In the genomic region with DNA sequence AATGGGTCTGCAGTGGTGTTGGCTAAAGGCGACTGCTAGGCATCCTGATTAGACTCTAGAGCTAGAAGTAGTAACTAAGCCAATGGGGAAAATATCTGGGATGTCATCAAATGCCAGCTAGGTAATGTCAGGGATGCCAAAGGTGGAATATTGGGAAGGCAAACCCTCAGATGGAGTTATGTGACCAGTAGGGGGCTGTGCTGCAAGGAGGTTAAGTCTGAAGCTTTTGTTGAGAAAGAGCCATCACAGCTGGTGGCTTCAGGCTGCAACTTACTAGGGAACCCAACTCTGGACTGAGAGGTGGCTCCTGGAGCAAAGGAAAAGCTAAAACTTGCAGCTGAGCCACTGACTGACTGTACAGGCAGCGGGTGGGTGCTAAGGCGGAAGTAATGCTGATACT, we compare ENCODE assay signal across 16 cellular contexts.
"Had no signal": no experiment of that assay in that cellular context is flagged by ENCODE, and none has a peak within 500 bp of the region (broad histone marks: within the 10 kb centered on the region; RNA-seq: fewer than 3 reads in every experiment).

No MANE protein-coding gene starts in this region.

- H3K27me3 ChIP-seq: esophagus muscularis mucosa, foreskin keratinocyte, ovary, suprapubic skin, upper lobe of left lung had no signal

- DNase-seq: activated CD4-positive, alpha-beta memory T cell treated with anti-CD3 and anti-CD28 coated beads for 36 hours; activated CD4-positive, alpha-beta T cell treated with anti-CD3 and anti-CD28 coated beads for 1 hour; activated gamma-delta T cell treated with Interleukin-2 at 50 U/mL for 16 hours; activated naive CD8-positive, alpha-beta T cell treated with anti-CD3 and anti-CD28 coated beads, Interleukin-2, amount 10 ng/mL, durations not matched to agents 7 days and 5 days; activated T-cell treated with anti-CD3 and anti-CD28 coated beads, Interleukin-2, amount 50 U/mL, for 72 hours; anterior cingulate cortex; foreskin keratinocyte; head of caudate nucleus; kidney; ovary; stimulated activated CD4-positive, alpha-beta T cell treated with anti-CD3 and anti-CD28 coated beads, Interleukin-4, amount 100 ng/mL, for 1 hour; stimulated activated CD8-positive, alpha-beta memory T cell treated with anti-CD3 and anti-CD28 coated beads, Interleukin-4, amount 100 ng/mL, for 48 hours; stimulated activated naive CD8-positive, alpha-beta T cell treated with anti-CD3 and anti-CD28 coated beads, Interleukin-15, Interleukin-2, amounts not matched to agents 100 U/mL and 50 U/mL, for 24 hours; upper lobe of left lung had no signal

- H3K4me1 ChIP-seq: esophagus muscularis mucosa, foreskin keratinocyte, suprapubic skin, upper lobe of left lung had no signal

- H3K4me3 ChIP-seq: esophagus muscularis mucosa, ovary, suprapubic skin, upper lobe of left lung had no signal

- H3K36me3 ChIP-seq: esophagus muscularis mucosa, ovary, suprapubic skin, upper lobe of left lung had no signal

- H3K27ac ChIP-seq: esophagus muscularis mucosa, foreskin keratinocyte, ovary, suprapubic skin, upper lobe of left lung had no signal

- H3K9me3 ChIP-seq: esophagus muscularis mucosa, ovary, suprapubic skin, upper lobe of left lung had no signal

- ATAC-seq: activated T-cell treated with anti-CD3 and anti-CD28 coated beads, Interleukin-2, amount 50 U/mL, for 72 hours; foreskin keratinocyte; stimulated activated naive CD8-positive, alpha-beta T cell treated with anti-CD3 and anti-CD28 coated beads, Interleukin-15, Interleukin-2, amounts not matched to agents 100 U/mL and 50 U/mL, for 24 hours had no signal

- FAIRE-seq: kidney had no signal
